Comparison of ENCODE assay signal across 36 cellular contexts in the genomic region with DNA sequence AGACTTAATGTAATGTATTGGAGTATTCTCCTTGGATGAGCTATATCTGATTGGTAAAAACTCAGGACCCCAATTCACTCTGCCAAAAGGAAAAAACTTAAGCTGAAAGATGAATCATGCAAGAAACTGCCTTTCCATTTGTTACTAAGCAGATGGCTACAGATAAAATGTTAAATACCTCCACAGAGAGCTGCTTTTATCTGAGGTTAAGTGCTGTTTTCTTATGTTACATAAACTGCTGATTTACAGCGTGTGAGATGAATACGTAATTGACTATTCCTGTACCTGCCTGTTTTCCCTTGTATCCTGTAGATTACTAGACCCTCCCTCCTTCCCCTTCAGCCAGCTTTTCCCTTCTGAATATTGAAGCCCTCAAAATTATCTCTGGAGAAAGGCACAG. TPM values are rescaled to one million over a fixed set of nuclear protein-coding genes. Genes with fewer than 3 reads are reported as not detected.
"Had no signal": no experiment of that assay in that cellular context is flagged by ENCODE, and none has a peak within 500 bp of the region (broad histone marks: within the 10 kb centered on the region; RNA-seq: fewer than 3 reads in every experiment).

No MANE protein-coding gene starts in this region.

- H3K36me3 ChIP-seq: ascending aorta, MG63, SJSA1 had no signal

- H3K4me3 ChIP-seq: ascending aorta, body of pancreas, MG63, SJSA1 had no signal

- ATAC-seq: activated CD4-positive, alpha-beta T cell treated with anti-CD3 and anti-CD28 coated beads for 36 hours; activated CD4-positive, CD25-positive, alpha-beta regulatory T cell treated with anti-CD3 and anti-CD28 coated beads, Interleukin-2, amount 50 U/mL, for 24 hours; activated CD8-positive, alpha-beta memory T cell treated with anti-CD3 and anti-CD28 coated beads, Interleukin-2, amount 10 ng/mL, durations not matched to agents 7 days and 5 days; activated naive CD8-positive, alpha-beta T cell treated with anti-CD3 and anti-CD28 coated beads, Interleukin-2, amount 50 U/mL, for 24 hours; body of pancreas; Panc1 had no signal

- H3K4me1 Mint-ChIP-seq: activated CD4-positive, alpha-beta memory T cell treated with anti-CD3 and anti-CD28 coated beads, Interleukin-2, amount 10 ng/mL, durations not matched to agents 7 days and 5 days; activated CD4-positive, alpha-beta T cell treated with anti-CD3 and anti-CD28 coated beads for 36 hours; activated CD8-positive, alpha-beta memory T cell treated with anti-CD3 and anti-CD28 coated beads, Interleukin-2, amount 10 ng/mL, durations not matched to agents 7 days and 5 days; activated naive CD4-positive, alpha-beta T cell treated with anti-CD3 and anti-CD28 coated beads, Interleukin-2, amount 10 ng/mL, durations not matched to agents 7 days and 5 days; activated naive CD8-positive, alpha-beta T cell treated with anti-CD3 and anti-CD28 coated beads, Interleukin-2, amount 50 U/mL, for 24 hours had no signal

- H3K4me3 Mint-ChIP-seq: activated CD4-positive, alpha-beta memory T cell treated with anti-CD3 and anti-CD28 coated beads, Interleukin-2, amount 10 ng/mL, durations not matched to agents 7 days and 5 days; activated CD4-positive, alpha-beta T cell treated with anti-CD3 and anti-CD28 coated beads for 36 hours; activated CD8-positive, alpha-beta memory T cell treated with anti-CD3 and anti-CD28 coated beads, Interleukin-2, amount 10 ng/mL, durations not matched to agents 7 days and 5 days; activated naive CD4-positive, alpha-beta T cell treated with anti-CD3 and anti-CD28 coated beads, Interleukin-2, amount 10 ng/mL, durations not matched to agents 7 days and 5 days; activated naive CD8-positive, alpha-beta T cell; activated naive CD8-positive, alpha-beta T cell treated with anti-CD3 and anti-CD28 coated beads, Interleukin-2, amount 50 U/mL, for 24 hours had no signal

- H3K4me1 ChIP-seq: ascending aorta, body of pancreas, SJSA1 had no signal

- H3K27ac ChIP-seq: ascending aorta, body of pancreas, SJSA1 had no signal

- FAIRE-seq: bronchial epithelial cell had no signal

- H3K27me3 ChIP-seq: ascending aorta, body of pancreas, MG63, SJSA1 had no signal

- H3K9me3 ChIP-seq: body of pancreas, MG63, SJSA1 had no signal

- H3K27me3 Mint-ChIP-seq: activated CD4-positive, alpha-beta memory T cell treated with anti-CD3 and anti-CD28 coated beads, Interleukin-2, amount 10 ng/mL, durations not matched to agents 7 days and 5 days; activated CD8-positive, alpha-beta memory T cell treated with anti-CD3 and anti-CD28 coated beads, Interleukin-2, amount 10 ng/mL, durations not matched to agents 7 days and 5 days; activated naive CD4-positive, alpha-beta T cell treated with anti-CD3 and anti-CD28 coated beads, Interleukin-2, amount 10 ng/mL, durations not matched to agents 7 days and 5 days had no signal

- H3K27ac Mint-ChIP-seq: activated CD4-positive, alpha-beta memory T cell treated with anti-CD3 and anti-CD28 coated beads, Interleukin-2, amount 10 ng/mL, durations not matched to agents 7 days and 5 days; activated CD4-positive, alpha-beta T cell treated with anti-CD3 and anti-CD28 coated beads for 36 hours; activated CD8-positive, alpha-beta memory T cell treated with anti-CD3 and anti-CD28 coated beads, Interleukin-2, amount 10 ng/mL, durations not matched to agents 7 days and 5 days; activated naive CD4-positive, alpha-beta T cell treated with anti-CD3 and anti-CD28 coated beads, Interleukin-2, amount 10 ng/mL, durations not matched to agents 7 days and 5 days; activated naive CD8-positive, alpha-beta T cell; activated naive CD8-positive, alpha-beta T cell treated with anti-CD3 and anti-CD28 coated beads, Interleukin-2, amount 50 U/mL, for 24 hours had no signal

- H3K36me3 Mint-ChIP-seq: activated CD8-positive, alpha-beta memory T cell treated with anti-CD3 and anti-CD28 coated beads, Interleukin-2, amount 10 ng/mL, durations not matched to agents 7 days and 5 days; activated naive CD4-positive, alpha-beta T cell treated with anti-CD3 and anti-CD28 coated beads, Interleukin-2, amount 10 ng/mL, durations not matched to agents 7 days and 5 days had no signal

- DNase-seq: activated CD4-positive, alpha-beta memory T cell treated with anti-CD3 and anti-CD28 coated beads, Interleukin-2, amount 10 ng/mL, durations not matched to agents 7 days and 5 days; activated CD4-positive, alpha-beta T cell treated with anti-CD3 and anti-CD28 coated beads for 36 hours; activated CD4-positive, alpha-beta T cell treated with anti-CD3 and anti-CD28 coated beads, Interleukin-2, amount 50 U/mL, for 1 hour; activated CD8-positive, alpha-beta memory T cell treated with anti-CD3 and anti-CD28 coated beads for 24 hours; activated CD8-positive, alpha-beta memory T cell treated with anti-CD3 and anti-CD28 coated beads, Interleukin-2, amount 10 ng/mL, durations not matched to agents 7 days and 5 days; activated CD8-positive, alpha-beta memory T cell treated with anti-CD3 and anti-CD28 coated beads, Interleukin-2, amount 50 U/mL, for 48 hours; activated effector memory CD4-positive, alpha-beta T cell treated with Interleukin-2 at 50 U/mL for 16 hours; activated naive CD4-positive, alpha-beta T cell treated with anti-CD3 and anti-CD28 coated beads, Interleukin-2, amount 10 ng/mL, durations not matched to agents 7 days and 5 days; activated naive CD8-positive, alpha-beta T cell treated with anti-CD3 and anti-CD28 coated beads, Interleukin-2, amount 50 U/mL, for 24 hours; activated T-cell treated with anti-CD3 and anti-CD28 coated beads, Interleukin-2, amount 50 U/mL, for 48 hours; amniotic stem cell; body of pancreas; IMR-90; Karpas-422; KBM-7; MG63; NCI-H1048; NCI-H1105 treated with DMSO at 0.1 percent for 48 hours; NCI-H1436; NCI-H1694; NCI-H1930; NCI-H2081 treated with DMSO at 0.1 percent for 48 hours; NCI-H345; NCI-H524 treated with DMSO at 0.1 percent for 48 hours; SHP77 treated with DMSO at 0.1 percent for 48 hours; T1000 had no signal

RNA-seq across cellular contexts. Expression of a gene that starts 49.4 kb away (rescaled TPM):
- total RNA-seq: activated CD4-positive, alpha-beta memory T cell treated with anti-CD3 and anti-CD28 coated beads, Interleukin-2, amount 10 ng/mL, durations not matched to agents 7 days and 5 days; activated CD4-positive, alpha-beta T cell treated with anti-CD3 and anti-CD28 coated beads for 36 hours; activated CD8-positive, alpha-beta memory T cell treated with anti-CD3 and anti-CD28 coated beads, Interleukin-2, amount 10 ng/mL, durations not matched to agents 7 days and 5 days; ascending aorta; body of pancreas; IMR-90; NCI-H460; RPMI7951; SJSA1; T-helper 1 cell treated with Interleukin-12 subunit alpha and Interleukin-12 subunit beta and Interleukin-4 antibody, amounts not matched to agents 30 ng/mL and 1 ng/mL, for 36 hours; T-helper 2 cell treated with Interferon-gamma antibody and Interleukin-4, amounts not matched to agents 100 ng/mL and 5 ng/mL, for 36 hours had no signal
- polyA plus RNA-seq: IMR-90 had no signal
